Comparison of ENCODE assay signal across 1 cellular context in genomic region chr11:103266167-103266831, GRCh38.
TF ChIP-seq lines count a peak whose summit lies in the region.

No MANE protein-coding gene starts in this region.

TF ChIP-seq in GM23338, 12 proteins besides CTCF, POLR2A, EP300 and RAD21 (continued from another document):
- TF ChIP-seq ZNF462 (CRISPR knock-in tag; IDR thresholded peaks at IDR 0.05) = no peak
- no peak for TF ChIP-seq STAT1 (IDR thresholded peaks at IDR 0.05; ENCODE audit: unreplicated experiment)
- no peak for TF ChIP-seq POLR2AphosphoS5 (IDR thresholded peaks at IDR 0.05; ENCODE audit: low read depth)
- no peak for TF ChIP-seq CREB1 (CRISPR knock-in tag; IDR thresholded peaks at IDR 0.05; ENCODE audit: low read depth)
- no peak for TF ChIP-seq ETS1 (IDR thresholded peaks at IDR 0.05)
- no peak for TF ChIP-seq EZH2 (IDR thresholded peaks at IDR 0.05; ENCODE audit: low read depth, unreplicated experiment)
- no peak for TF ChIP-seq EZH2phosphoT487 (IDR thresholded peaks at IDR 0.05; ENCODE audit: unreplicated experiment)
TF ChIP-seq in GM23338: peak in this region for 0.
